In the genomic region with DNA sequence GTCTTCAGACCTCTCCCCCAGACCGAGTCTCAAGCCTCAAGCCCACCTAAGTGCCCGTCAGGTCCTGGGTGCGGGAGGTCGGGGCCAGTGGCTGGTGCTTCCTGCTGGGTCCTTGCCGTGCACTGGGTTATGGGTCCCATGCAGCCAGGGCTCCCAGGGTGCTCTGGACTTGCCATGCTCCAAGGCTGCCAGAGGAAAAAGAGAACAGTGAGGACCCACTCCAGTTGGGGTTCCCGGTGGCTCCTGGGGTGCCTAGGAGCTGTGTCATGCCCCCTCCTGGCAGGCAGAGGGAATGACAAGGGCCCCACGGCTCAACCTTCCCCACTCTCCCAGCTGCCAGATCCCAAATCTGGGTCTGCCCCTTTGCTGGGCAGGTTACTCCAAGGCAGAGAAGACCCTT, we compare ENCODE assay signal across 11 cellular contexts. TPM values are rescaled to one million over a fixed set of nuclear protein-coding genes. Genes with fewer than 3 reads are reported as not detected.
DNase-seq lines count a peak whose midpoint lies in the region; ATAC-seq, FAIRE-seq and TF ChIP-seq lines count a peak whose summit lies in the region.
"Had no signal": no experiment of that assay in that cellular context is flagged by ENCODE, and none has a peak within 500 bp of the region (broad histone marks: within the 10 kb centered on the region; RNA-seq: fewer than 3 reads in every experiment).

No MANE protein-coding gene starts in this region.

- H3K36me3 Mint-ChIP-seq in Calu3 (ENCODE audit: insufficient read depth, unreplicated experiment): no peaks in the 10 kb centered on the region

- H3K9me3 ChIP-seq in A549: peaks cover 17% of the 10 kb centered on the region

- no peak overlapping the region for H3K27ac ChIP-seq in A549
- H3K27ac ChIP-seq: coronary artery had no signal

- no peak overlapping the region for H3K27ac Mint-ChIP-seq in Calu3 (ENCODE audit: unreplicated experiment)

- 0 out of 3 replicates have a peak, but pooled peaks have one; percentile 10 for TF ChIP-seq CTCF in A549 (IDR thresholded peaks at IDR 0.05)
- peak; percentile 51 for TF ChIP-seq CTCF in Calu3 (IDR thresholded peaks at IDR 0.05; ENCODE audit: unreplicated experiment)
- TF ChIP-seq CTCF in WI38 (IDR thresholded peaks at IDR 0.05; ENCODE audit: low read depth, low read length): peak; percentile 32; the same call in 1 of the 2 replicates

- CTCF ChIA-PET in A549 (lab: Yijun Ruan, JAX): interaction anchor here (0.6 to 4.7 kb wide), 4 partner anchors 8 to 129 kb away, joined by 3 to 24 read pairs (median 3); no protein-coding TSS in a partner anchor
- CTCF ChIA-PET in Calu3 (lab: Charles Lee): no interaction called here
- CTCF ChIA-PET in HEK293T (lab: Yijun Ruan, JAX): interaction anchor here (0.6 to 2.1 kb wide), 4 partner anchors 9 to 723 kb away, joined by 3 to 9 read pairs (median 3); no protein-coding TSS in a partner anchor

- H3K4me1 Mint-ChIP-seq in Calu3 (ENCODE audit: low read depth, unreplicated experiment): peaks cover 15% of the 10 kb centered on the region

- no peak for FAIRE-seq in A549 (lab: Jason Lieb, UNC)

- DNase-seq in A549 (ENCODE audit: low read depth in 1 of 2, low spot score in 1 of 2): no peak
- no peak for DNase-seq in Calu3
- DNase-seq in iPS-NIHi7 (ENCODE audit: extremely low spot score): peak; percentile 64
- no peak for DNase-seq in EL
- no peak for DNase-seq in HEK293T (ENCODE audit: extremely low spot score)
- no peak for DNase-seq in SHP77 treated with DMSO at 0.1 percent for 48 hours (lab: John Stamatoyannopoulos, UW)
- no peak for DNase-seq in SIG-M5 (lab: John Stamatoyannopoulos, UW)
- DNase-seq: GDM1, NCI-H2107 had no signal

- H3K27me3 Mint-ChIP-seq in Calu3 (ENCODE audit: unreplicated experiment): peaks cover 12% of the 10 kb centered on the region

- H3K4me2 ChIP-seq in A549: no peak overlapping the region

- no peak for TF ChIP-seq POLR2A in A549 (IDR thresholded peaks at IDR 0.05; ENCODE audit: low read length)

- no peak for TF ChIP-seq EP300 in A549 (IDR thresholded peaks at IDR 0.05)

- no TSS peak for BruUV-seq in Calu3 (replicated peaks; lab: Mats Ljungman, UMichigan)

- H3K9me3 Mint-ChIP-seq in Calu3 (ENCODE audit: low read depth, unreplicated experiment): peaks cover 8% of the 10 kb centered on the region

- H3K4me3 ChIP-seq in A549: no peak overlapping the region
- H3K4me3 ChIP-seq in WI38 (ENCODE audit: low read depth, low read length): no peak overlapping the region
- H3K4me3 ChIP-seq: coronary artery had no signal

- WGBS in A549 (ENCODE audit: missing lambda C conversion rate): 43% methylated on average over 7 of the region's 7 CpGs

- peak in 1 of 2 experiments; percentile 22; a peak in 1 of 6 replicates for ATAC-seq in A549

- no peak overlapping the region for H3K4me3 Mint-ChIP-seq in Calu3 (ENCODE audit: low read depth, unreplicated experiment)

- POLR2A ChIA-PET in A549 (lab: Yijun Ruan, JAX) (no interaction called here), HEK293T (lab: Yijun Ruan, JAX) (no interaction called here)

- no peak for TF ChIP-seq RAD21 in A549 (conservative IDR thresholded peaks at IDR 0.05 in 1 of 2, IDR thresholded peaks at IDR 0.05 in 1 of 2)

- intact Hi-C loops in Calu3 (cut with micrococcal nuclease; ENCODE audit: unreplicated experiment): no loop called here

- H3K4me1 ChIP-seq in A549: no peaks in the 10 kb centered on the region

TF ChIP-seq in A549, 52 proteins besides CTCF, POLR2A, EP300 and RAD21:
- TF ChIP-seq HEYL (CRISPR knock-in tag; IDR thresholded peaks at IDR 0.05): no peak
- TF ChIP-seq NR3C1 (IDR thresholded peaks at IDR 0.05): no peak
- TF ChIP-seq RCOR1 (IDR thresholded peaks at IDR 0.05; ENCODE audit: low read depth, low read length): no peak
- no peak for TF ChIP-seq HOXA7 (CRISPR knock-in tag; IDR thresholded peaks at IDR 0.05)
- TF ChIP-seq, protein P1, sequence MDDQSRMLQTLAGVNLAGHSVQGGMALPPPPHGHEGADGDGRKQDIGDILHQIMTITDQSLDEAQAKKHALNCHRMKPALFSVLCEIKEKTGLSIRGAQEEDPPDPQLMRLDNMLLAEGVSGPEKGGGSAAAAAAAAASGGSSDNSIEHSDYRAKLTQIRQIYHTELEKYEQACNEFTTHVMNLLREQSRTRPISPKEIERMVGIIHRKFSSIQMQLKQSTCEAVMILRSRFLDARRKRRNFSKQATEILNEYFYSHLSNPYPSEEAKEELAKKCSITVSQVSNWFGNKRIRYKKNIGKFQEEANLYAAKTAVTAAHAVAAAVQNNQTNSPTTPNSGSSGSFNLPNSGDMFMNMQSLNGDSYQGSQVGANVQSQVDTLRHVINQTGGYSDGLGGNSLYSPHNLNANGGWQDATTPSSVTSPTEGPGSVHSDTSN (IDR thresholded peaks at IDR 0.05): no peak
- no peak for TF ChIP-seq NPAS2 (CRISPR knock-in tag; IDR thresholded peaks at IDR 0.05; ENCODE audit: borderline replicate concordance)
- TF ChIP-seq EHF (CRISPR knock-in tag; IDR thresholded peaks at IDR 0.05): no peak
- TF ChIP-seq TFCP2L1 (CRISPR knock-in tag; IDR thresholded peaks at IDR 0.05): no peak
- TF ChIP-seq CEBPB (IDR thresholded peaks at IDR 0.05): no peak
- no peak for TF ChIP-seq CBX8 (IDR thresholded peaks at IDR 0.05)
- no peak for TF ChIP-seq RARB (CRISPR knock-in tag; IDR thresholded peaks at IDR 0.05)

TF ChIP-seq in HEK293T, 16 proteins besides CTCF, POLR2A, EP300 and RAD21:
- no peak for TF ChIP-seq NFRKB (IDR thresholded peaks at IDR 0.05)
- no peak for TF ChIP-seq FOXA1 (IDR thresholded peaks at IDR 0.05)
- no peak for TF ChIP-seq HDGF (IDR thresholded peaks at IDR 0.05; ENCODE audit: borderline replicate concordance)
- TF ChIP-seq FOXK2 (IDR thresholded peaks at IDR 0.05): no peak
- no peak for TF ChIP-seq LEF1 (IDR thresholded peaks at IDR 0.05; ENCODE audit: borderline replicate concordance)
- TF ChIP-seq CTBP1 (IDR thresholded peaks at IDR 0.05; ENCODE audit: borderline replicate concordance): no peak
TF ChIP-seq in HEK293T: peak in this region for 0.

RNA-seq across cellular contexts. Expression of a gene that starts 3.8 kb away (rescaled TPM):
- not detected in 2 replicates for polyA plus RNA-seq in A549 (2011; rRNA removed)
- not detected in 2 replicates for polyA plus RNA-seq in A549 (2012; cell fraction: cytosol; rRNA removed)
- not detected in 2 replicates for polyA plus RNA-seq in A549 (2012; cell fraction: nucleus; rRNA removed)
- polyA plus RNA-seq in A549 (2017; fragmentation: RNase III; extraction: RNeasy Plus Mini Kit Qiagen cat#74134 plus additional on column Dnase treatment): not detected in 3 replicates
- polyA minus RNA-seq in A549 (2011; rRNA and poly(A)+ RNA removed): not detected in 2 replicates
- not detected in 2 replicates for total RNA-seq in Calu3 (2022)

RNA-seq across cellular contexts. Expression of a gene that starts 16.1 kb away (rescaled TPM):
- polyA plus RNA-seq in A549 (2011; rRNA removed): 0.03 TPM in 1 of 2 replicates, not detected in the other
- polyA plus RNA-seq in A549 (2012; cell fraction: cytosol; rRNA removed): not detected in 2 replicates
- polyA plus RNA-seq in A549 (2012; cell fraction: nucleus; rRNA removed): 0.02 TPM in 1 of 2 replicates, not detected in the other
- polyA plus RNA-seq in A549 (2017; fragmentation: RNase III; extraction: RNeasy Plus Mini Kit Qiagen cat#74134 plus additional on column Dnase treatment): not detected in 3 replicates
- polyA minus RNA-seq in A549 (2011; rRNA and poly(A)+ RNA removed): 0.12 TPM in 1 of 2 replicates, not detected in the other
- 0.87 and 1.1 TPM in 2 replicates for total RNA-seq in Calu3 (2022)
